In genomic region chr11:76236092-76237026, GRCh38 we compare ENCODE assay signal across 8 cellular contexts. TPM values are rescaled to one million over a fixed set of nuclear protein-coding genes. Genes with fewer than 3 reads are reported as not detected.
DNase-seq lines count a peak whose midpoint lies in the region; ATAC-seq, FAIRE-seq and TF ChIP-seq lines count a peak whose summit lies in the region.
"Had no signal": no experiment of that assay in that cellular context is flagged by ENCODE, and none has a peak within 500 bp of the region (broad histone marks: within the 10 kb centered on the region; RNA-seq: fewer than 3 reads in every experiment).

No MANE protein-coding gene starts in this region.

- WGBS in thyroid gland, 2 donors = 5% methylated on average over 33 to 37 of the region's 44 CpGs

- H3K27ac Mint-ChIP-seq in activated T-cell treated with anti-CD3 and anti-CD28 coated beads, Interleukin-2, amount 50 U/mL, for 72 hours = peak overlapping the region; percentile 94
- H3K27ac Mint-ChIP-seq in nephron = peak overlapping the region; percentile 39 to 71 (median 62)

- H3K9me3 ChIP-seq in thyroid gland = no peaks in the 10 kb centered on the region

- peak overlapping the region; percentile 84 to 91 for H3K4me3 Mint-ChIP-seq in activated T-cell treated with anti-CD3 and anti-CD28 coated beads, Interleukin-2, amount 50 U/mL, for 72 hours
- peak overlapping the region; percentile 90 to 99 (median 96) for H3K4me3 Mint-ChIP-seq in nephron

- no peaks in the 10 kb centered on the region for H3K9me3 Mint-ChIP-seq in activated T-cell treated with anti-CD3 and anti-CD28 coated beads, Interleukin-2, amount 50 U/mL, for 72 hours
- no peaks in the 10 kb centered on the region for H3K9me3 Mint-ChIP-seq in nephron

- no peaks in the 10 kb centered on the region for H3K36me3 Mint-ChIP-seq in activated T-cell treated with anti-CD3 and anti-CD28 coated beads, Interleukin-2, amount 50 U/mL, for 72 hours (ENCODE audit: insufficient read depth in 2 of 2)
- no peaks in the 10 kb centered on the region for H3K36me3 Mint-ChIP-seq in nephron (ENCODE audit: low read depth)

- FAIRE-seq in GM12892 (lab: Jason Lieb, UNC) = peak; percentile 58
- FAIRE-seq: frontal cortex had no signal

- intact Hi-C loops in thyroid gland (cut with DNase I) = no loop called here

- peak; percentile 6 for ATAC-seq in HG02943 (IDR thresholded peaks at IDR 0.05; ENCODE audit: low read depth, unreplicated experiment)
- ATAC-seq in activated T-cell treated with anti-CD3 and anti-CD28 coated beads, Interleukin-2, amount 50 U/mL, for 72 hours (replicated peaks in 1 of 2) = peak; percentile 14 to 29

- no peaks in the 10 kb centered on the region for H3K27me3 Mint-ChIP-seq in activated T-cell treated with anti-CD3 and anti-CD28 coated beads, Interleukin-2, amount 50 U/mL, for 72 hours (ENCODE audit: low read depth)
- H3K27me3 Mint-ChIP-seq in nephron (ENCODE audit: low read depth) = peaks cover 30% of the 10 kb centered on the region

- H3K4me3 ChIP-seq in fibroblast of mammary gland (ENCODE audit: control insufficient read depth, low read depth, low read length) (peak overlapping the region; percentile 91), thyroid gland (replicated peaks in 1 of 3) (peak overlapping the region; percentile 70 to 92 (median 81))

- H3K4me1 Mint-ChIP-seq in activated T-cell treated with anti-CD3 and anti-CD28 coated beads, Interleukin-2, amount 50 U/mL, for 72 hours (ENCODE audit: low read depth) = peaks cover 42% of the 10 kb centered on the region
- H3K4me1 Mint-ChIP-seq in nephron = peaks cover 9% of the 10 kb centered on the region

- no peaks in the 10 kb centered on the region for H3K27me3 ChIP-seq in thyroid gland

- peaks cover 4 to 8% of the 10 kb centered on the region in 2 donors for H3K4me1 ChIP-seq in thyroid gland

- peak; percentile 52 for DNase-seq in GM12892 (ENCODE audit: insufficient read length)
- peak; percentile 81 for DNase-seq in NCI-H748 (lab: John Stamatoyannopoulos, UW; ENCODE audit: unreplicated experiment)
- DNase-seq in activated T-cell treated with anti-CD3 and anti-CD28 coated beads, Interleukin-2, amount 50 U/mL, for 72 hours = peak in 1 of 2 donors; percentile 63
- DNase-seq in fibroblast of mammary gland (ENCODE audit: low read depth) = peak; percentile 50
- DNase-seq in thyroid gland = no peak

- peak overlapping the region; percentile 64 to 77 (median 75) for H3K27ac ChIP-seq in thyroid gland

- no peak for TF ChIP-seq POLR2A in GM12892 (IDR thresholded peaks at IDR 0.05; ENCODE audit: low read depth, low read length)
- no peak for TF ChIP-seq POLR2A in thyroid gland (IDR thresholded peaks at IDR 0.05)

- no peaks in the 10 kb centered on the region for H3K36me3 ChIP-seq in thyroid gland

- TF ChIP-seq CTCF in fibroblast of mammary gland (conservative IDR thresholded peaks at IDR 0.05; ENCODE audit: control insufficient read depth, insufficient read depth, low read depth, low read length) = no peak
- no peak for TF ChIP-seq CTCF in nephron (IDR thresholded peaks at IDR 0.05; ENCODE audit: unreplicated experiment in 3 of 3)
- TF ChIP-seq CTCF in thyroid gland (IDR thresholded peaks at IDR 0.05) = no peak

RNA-seq across cellular contexts. Expression of gene WNT11, which starts 30.1 kb away (rescaled TPM):
- 1.0 TPM for polyA plus RNA-seq in GM12892 (2012; ENCODE audit: missing spikeins)
- under 1 TPM; 0.12 to 0.16 TPM for total RNA-seq in activated T-cell treated with anti-CD3 and anti-CD28 coated beads, Interleukin-2, amount 50 U/mL, for 72 hours
- 10 to 100 TPM in 3 of 4 donors, 1 to 10 TPM in 1; 7.3 to 31.5 (median 10.7) TPM for total RNA-seq in thyroid gland

Comparison
In these comparisons a context has a peak if more than half of its experiments do, and no peak if none do; other contexts are left out.
1. DNase-seq: peak in GM12892 (single experiment), NCI-H748 (single experiment) and fibroblast of mammary gland (single experiment); none in thyroid gland (0 of 2).
2. RNA of gene WNT11, which starts 30.1 kb away (total RNA-seq): 7.3 to 31.5 TPM in thyroid gland; 0.12 to 0.16 TPM in activated T-cell treated with anti-CD3 and anti-CD28 coated beads, Interleukin-2, amount 50 U/mL, for 72 hours; every median in the first group is over 4 times any median in the second.